ENCODE assay signal across 12 cellular contexts in the genomic region with DNA sequence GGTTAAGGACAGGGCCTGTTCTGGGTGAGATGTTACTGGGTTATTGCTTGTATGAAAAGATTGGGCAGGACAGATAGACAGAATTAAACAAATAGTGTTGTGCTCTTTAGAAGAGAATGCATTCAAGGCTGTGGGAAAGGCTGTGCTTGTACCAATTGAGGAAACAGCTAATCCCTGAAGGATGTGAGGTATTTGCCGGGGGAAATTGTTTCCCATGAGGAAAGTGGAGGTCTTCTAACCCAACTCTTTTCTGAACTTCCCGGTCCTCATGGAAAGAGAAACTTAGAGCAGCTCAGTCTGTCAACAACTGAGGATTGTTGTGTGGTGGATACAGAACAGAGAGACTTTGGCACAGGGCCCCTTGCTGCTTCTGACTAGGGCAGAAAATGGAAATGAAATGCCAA. TPM values are rescaled to one million over a fixed set of nuclear protein-coding genes. Genes with fewer than 3 reads are reported as not detected.
DNase-seq lines count a peak whose midpoint lies in the region; ATAC-seq and TF ChIP-seq lines count a peak whose summit lies in the region.
"Had no signal": no experiment of that assay in that cellular context is flagged by ENCODE, and none has a peak within 500 bp of the region (broad histone marks: within the 10 kb centered on the region; RNA-seq: fewer than 3 reads in every experiment).

No MANE protein-coding gene starts in this region.

- DNase-seq in A673 (ENCODE audit: low spot score) (no peak), SJSA1 (ENCODE audit: low read depth in 1 of 2, low spot score in 2 of 2) (peak in 1 of 2 experiments; percentile 71), fibroblast of mammary gland (ENCODE audit: low read depth) (peak; percentile 26), activated T-cell treated with anti-CD3 and anti-CD28 coated beads for 4 hours (no peak), suprapubic skin (ENCODE audit: low spot score in 2 of 2) (no peak), OCI-M2 (lab: John Stamatoyannopoulos, UW; ENCODE audit: unreplicated experiment) (no peak)
- DNase-seq: MG63, NCI-H2227 treated with DMSO at 0.1 percent for 48 hours, trophoblast cell, WERI-Rb-1 had no signal

- H3K27me3 ChIP-seq in A673 (replicated peaks; ENCODE audit: insufficient read depth, low read depth, low read length, poor library complexity) (no peaks in the 10 kb centered on the region), SJSA1 (replicated peaks) (no peaks in the 10 kb centered on the region), suprapubic skin (no peaks in the 10 kb centered on the region)
- H3K27me3 ChIP-seq: MG63 had no signal

- ATAC-seq in GM18907 (IDR thresholded peaks at IDR 0.05; ENCODE audit: unreplicated experiment), result no peak

- H3K9me3 ChIP-seq in A673 (ENCODE audit: low read depth, low read length, poor library complexity, severe bottlenecking) (no peaks in the 10 kb centered on the region), SJSA1 (replicated peaks) (no peaks in the 10 kb centered on the region), mesodermal cell (ENCODE audit: control insufficient read depth, low read length) (no peaks in the 10 kb centered on the region), suprapubic skin (no peaks in the 10 kb centered on the region)
- H3K9me3 ChIP-seq: MG63 had no signal

- POLR2A ChIA-PET in A673 (lab: Charles Lee; ENCODE audit: low non-redundant PET), result no interaction called here

- H3K27ac ChIP-seq in A673 (ENCODE audit: low read depth, low read length, poor library complexity, severe bottlenecking), result peak overlapping the region; percentile 7
- H3K27ac ChIP-seq in SJSA1, result peak overlapping the region; percentile 56
- peak overlapping the region; percentile 36 for H3K27ac ChIP-seq in mesodermal cell (ENCODE audit: low read depth, low read length, severe bottlenecking)
- H3K27ac ChIP-seq in suprapubic skin, result no peak overlapping the region
- H3K27ac ChIP-seq: WERI-Rb-1 had no signal

- TF ChIP-seq CTCF in A673 (conservative IDR thresholded peaks at IDR 0.05; ENCODE audit: low read depth, low read length) (no peak), fibroblast of mammary gland (conservative IDR thresholded peaks at IDR 0.05; ENCODE audit: control insufficient read depth, insufficient read depth, low read depth, low read length) (no peak), suprapubic skin (IDR thresholded peaks at IDR 0.05) (no peak)

- no peak for TF ChIP-seq POLR2A in suprapubic skin (IDR thresholded peaks at IDR 0.05)

- H3K4me1 ChIP-seq in A673 (ENCODE audit: insufficient read depth, low read length, poor library complexity, severe bottlenecking) (peaks cover 5% of the 10 kb centered on the region), SJSA1 (replicated peaks) (peaks cover 12% of the 10 kb centered on the region), mesodermal cell (ENCODE audit: control insufficient read depth, insufficient read depth, low read length, poor library complexity, severe bottlenecking) (peaks cover 19% of the 10 kb centered on the region), suprapubic skin (peaks cover 3% of the 10 kb centered on the region)

- peaks cover 25% of the 10 kb centered on the region for H3K36me3 ChIP-seq in A673 (ENCODE audit: insufficient read depth, low read length, poor library complexity, severe bottlenecking)
- H3K36me3 ChIP-seq in SJSA1, result no peaks in the 10 kb centered on the region
- peaks cover 6% of the 10 kb centered on the region for H3K36me3 ChIP-seq in mesodermal cell (ENCODE audit: control insufficient read depth, insufficient read depth, low read length)
- no peaks in the 10 kb centered on the region for H3K36me3 ChIP-seq in suprapubic skin
- H3K36me3 ChIP-seq: MG63 had no signal

- H3K4me3 ChIP-seq in A673 (ENCODE audit: low read depth, low read length, poor library complexity, severe bottlenecking) (no peak overlapping the region), SJSA1 (no peak overlapping the region), fibroblast of mammary gland (ENCODE audit: control insufficient read depth, low read depth, low read length) (no peak overlapping the region), mesodermal cell (ENCODE audit: extremely low read depth, insufficient read depth, low read length, poor library complexity, severe bottlenecking) (no peak overlapping the region), suprapubic skin (no peak overlapping the region)
- H3K4me3 ChIP-seq: MG63 had no signal

- WGBS in mesodermal cell (ENCODE audit: insufficient coverage in 2 of 2), 2 experiments, result 86% methylated on average over 2 of the region's 2 CpGs; no CpG with 5 or more reads in 1 of the 2 experiments
- 46% methylated on average over 2 of the region's 2 CpGs for WGBS in suprapubic skin

- BruUV-seq in A673 (replicated peaks; lab: Mats Ljungman, UMichigan), result no TSS peak

- intact Hi-C loops in A673 (cut with micrococcal nuclease; ENCODE audit: unreplicated experiment), result no loop called here

- CTCF ChIA-PET in A673 (lab: Charles Lee), result no interaction called here

- no peak for TF ChIP-seq EP300 in suprapubic skin (IDR thresholded peaks at IDR 0.05)

RNA-seq across cellular contexts. Expression of a gene that starts 9.5 kb away (rescaled TPM):
- total RNA-seq in A673 (2021), result 69.5 and 78.1 TPM in 2 replicates
- total RNA-seq in SJSA1 (2014; rRNA removed; shearing (Covaris generic)), result 16.7 and 27.5 TPM in 2 replicates
- 10.3 TPM for polyA plus RNA-seq in mesodermal cell (2013, experiment 1 of 2)
- polyA plus RNA-seq in mesodermal cell (2013, experiment 2 of 2), result 8.1 TPM
- 10 to 100 TPM; 12.9 to 39.5 (median 29.0) TPM for total RNA-seq in suprapubic skin

RNA-seq across cellular contexts. Expression of a gene that starts 57.6 kb away (rescaled TPM):
- total RNA-seq in A673 (2021) (10.1 and 13.4 TPM in 2 replicates), suprapubic skin (10 to 100 TPM; 17.5 to 53.4 (median 27.6) TPM)
- 5.1 and 6.3 TPM in 2 replicates for total RNA-seq in SJSA1 (2014; rRNA removed; shearing (Covaris generic))
- 11.8 TPM for polyA plus RNA-seq in mesodermal cell (2013, experiment 1 of 2)
- 11.2 TPM for polyA plus RNA-seq in mesodermal cell (2013, experiment 2 of 2)
